19 cellular contexts compared by ENCODE assay signal in genomic region chr2:33068261-33068660, GRCh38.
DNase-seq lines count a peak whose midpoint lies in the region; TF ChIP-seq lines count a peak whose summit lies in the region.
"Had no signal": no experiment of that assay in that cellular context is flagged by ENCODE, and none has a peak within 500 bp of the region (broad histone marks: within the 10 kb centered on the region; RNA-seq: fewer than 3 reads in every experiment).

No MANE protein-coding gene starts in this region.

- H3K27ac ChIP-seq in mammary epithelial cell (ENCODE audit: insufficient read depth, low read depth, low read length) (peak overlapping the region; percentile 99), trophoblast cell (ENCODE audit: low read depth, low read length) (no peak overlapping the region)
- H3K27ac ChIP-seq: SK-N-MC, VCaP had no signal

- no peak overlapping the region for H3K4me3 ChIP-seq in AG10803 (ENCODE audit: low read length)
- no peak overlapping the region for H3K4me3 ChIP-seq in mammary epithelial cell (replicated peaks in 1 of 3; ENCODE audit: insufficient read depth in 1 of 3, low read depth in 2 of 3, low read length in 3 of 3)
- no peak overlapping the region for H3K4me3 ChIP-seq in trophoblast cell (ENCODE audit: low read depth, low read length)
- H3K4me3 ChIP-seq: SK-N-MC had no signal

- no peak overlapping the region for H3K14ac ChIP-seq in trophoblast cell (ENCODE audit: low read length)

- H2AFZ ChIP-seq in mammary epithelial cell (ENCODE audit: low read depth, low read length): no peak overlapping the region
- no peak overlapping the region for H2AFZ ChIP-seq in trophoblast cell (ENCODE audit: insufficient read depth, low read length, poor library complexity)

- no peak overlapping the region for H3K27ac Mint-ChIP-seq in activated T-cell treated with anti-CD3 and anti-CD28 coated beads, Interleukin-2, amount 50 U/mL, for 24 hours

- no peak for TF ChIP-seq CTCF in AG10803 (conservative IDR thresholded peaks at IDR 0.05; ENCODE audit: low read length)
- TF ChIP-seq CTCF in mammary epithelial cell (conservative IDR thresholded peaks at IDR 0.05 in 1 of 2, IDR thresholded peaks at IDR 0.05 in 1 of 2; ENCODE audit: extremely low read depth in 1 of 2, insufficient read depth in 1 of 2, low read depth in 1 of 2, low read length in 2 of 2): no peak

- no peak overlapping the region for H3K9ac ChIP-seq in mammary epithelial cell (ENCODE audit: insufficient read depth, low read length)
- no peak overlapping the region for H3K9ac ChIP-seq in trophoblast cell (ENCODE audit: low read length)

- no peak overlapping the region for H2BK5ac ChIP-seq in trophoblast cell (ENCODE audit: low read depth, low read length, poor library complexity)

- intact Hi-C loops in mammary epithelial cell (cut with micrococcal nuclease): no loop called here

- no peak overlapping the region for H2AK5ac ChIP-seq in trophoblast cell (ENCODE audit: low read length)

- peaks cover 16% of the 10 kb centered on the region for H3K4me1 Mint-ChIP-seq in activated T-cell treated with anti-CD3 and anti-CD28 coated beads, Interleukin-2, amount 50 U/mL, for 24 hours (ENCODE audit: low read depth)
- H3K4me1 Mint-ChIP-seq: neural crest cell had no signal

- H3K9me3 ChIP-seq in mammary epithelial cell (replicated peaks; ENCODE audit: insufficient read depth, low read length) (peaks cover 14% of the 10 kb centered on the region), trophoblast cell (ENCODE audit: insufficient read depth, low read depth, low read length) (no peaks in the 10 kb centered on the region)

- no peak overlapping the region for H3K4ac ChIP-seq in trophoblast cell (ENCODE audit: low read depth, low read length)

- peak; percentile 44 for DNase-seq in AG10803 (ENCODE audit: low read depth)
- DNase-seq in NCI-H226: peak; percentile 73
- peak; percentile 73 for DNase-seq in mammary epithelial cell
- DNase-seq in kidney glomerular epithelial cell (lab: John Stamatoyannopoulos, UW): peak; percentile 38
- no peak for DNase-seq in activated T-cell treated with anti-CD3 and anti-CD28 coated beads, Interleukin-2, amount 50 U/mL, for 24 hours
- DNase-seq in activated CD4-positive, CD25-positive, alpha-beta regulatory T cell (lab: John Stamatoyannopoulos, UW): no peak
- no peak for DNase-seq in trophoblast cell
- DNase-seq in cerebellar cortex (ENCODE audit: low spot score): no peak
- DNase-seq: activated effector memory CD4-positive, alpha-beta T cell treated with anti-CD3 and anti-CD28 coated beads, Interleukin-2, amount 50 U/mL, for 16 hours; Caco-2; effector CD4-positive, alpha-beta T cell; NCI-H1048; NCI-H345; right cardiac atrium; stimulated activated CD4-positive, alpha-beta T cell treated with anti-CD3 and anti-CD28 coated beads, Interleukin-4, amount 100 ng/mL, for 1 hour had no signal

- BruUV-seq in mammary epithelial cell (replicated peaks; lab: Mats Ljungman, UMichigan): no TSS peak

- H3K27me3 ChIP-seq in mammary epithelial cell (ENCODE audit: insufficient read depth, low read length): no peaks in the 10 kb centered on the region
- H3K27me3 ChIP-seq in trophoblast cell (ENCODE audit: insufficient read depth, low read length): no peaks in the 10 kb centered on the region

- in situ Hi-C loops in mammary epithelial cell (cut with MboI; ENCODE audit: low sequenced_read_pairs in 2 of 2): no loop called here

- H2BK12ac ChIP-seq in trophoblast cell (ENCODE audit: low read length): no peak overlapping the region

- WGBS in mammary epithelial cell (ENCODE audit: low coverage, missing lambda C conversion rate): 46% methylated on average over 2 of the region's 2 CpGs
- WGBS in trophoblast cell (ENCODE audit: extremely low coverage, insufficient coverage, insufficient read length): no CpG with 5 or more reads among the region's 2 CpGs

- H3K4me3 Mint-ChIP-seq in activated T-cell treated with anti-CD3 and anti-CD28 coated beads, Interleukin-2, amount 50 U/mL, for 24 hours: no peak overlapping the region
- H3K4me3 Mint-ChIP-seq: brain, neural crest cell had no signal

- CTCF ChIA-PET in mammary epithelial cell (lab: Charles Lee; ENCODE audit: low non-redundant PET): no interaction called here

- H3K27me3 Mint-ChIP-seq in activated T-cell treated with anti-CD3 and anti-CD28 coated beads, Interleukin-2, amount 50 U/mL, for 24 hours: peaks cover 28% of the 10 kb centered on the region
- H3K27me3 Mint-ChIP-seq: brain had no signal

- no peak overlapping the region for H4K8ac ChIP-seq in trophoblast cell (ENCODE audit: low read depth, low read length)

- H3K23ac ChIP-seq in trophoblast cell (ENCODE audit: low read length): no peak overlapping the region

- no peaks in the 10 kb centered on the region for H3K79me2 ChIP-seq in mammary epithelial cell (ENCODE audit: insufficient read depth, low read length)
- no peaks in the 10 kb centered on the region for H3K79me2 ChIP-seq in trophoblast cell (ENCODE audit: control insufficient read depth, insufficient read depth, low read length, poor library complexity)

- H2BK120ac ChIP-seq in trophoblast cell (ENCODE audit: insufficient read depth, low read length, poor library complexity): no peak overlapping the region

- H3K36me3 ChIP-seq in mammary epithelial cell (ENCODE audit: insufficient read depth, low read length) (no peaks in the 10 kb centered on the region), trophoblast cell (ENCODE audit: control insufficient read depth in 1 of 2, insufficient read depth in 2 of 2, low read length in 2 of 2) (no peaks in the 10 kb centered on the region)

- H3K9me3 Mint-ChIP-seq in activated T-cell treated with anti-CD3 and anti-CD28 coated beads, Interleukin-2, amount 50 U/mL, for 24 hours: no peaks in the 10 kb centered on the region
- H3K9me3 Mint-ChIP-seq: neural crest cell had no signal

- peaks cover 11% of the 10 kb centered on the region for H3K79me1 ChIP-seq in trophoblast cell (ENCODE audit: low read length)

- H4K91ac ChIP-seq in trophoblast cell (ENCODE audit: low read depth, low read length): no peak overlapping the region

- H3K18ac ChIP-seq in trophoblast cell (ENCODE audit: low read length): no peak overlapping the region

- peak overlapping the region; percentile 21 for H3K4me2 ChIP-seq in mammary epithelial cell (ENCODE audit: insufficient read depth, low read depth, low read length)
- no peak overlapping the region for H3K4me2 ChIP-seq in trophoblast cell (ENCODE audit: low read length)

- H3K4me1 ChIP-seq in mammary epithelial cell (ENCODE audit: insufficient read depth, low read length): peaks cover 43% of the 10 kb centered on the region
- H3K4me1 ChIP-seq in trophoblast cell (ENCODE audit: control insufficient read depth in 1 of 2, insufficient read depth in 2 of 2, low read length in 2 of 2): peaks cover 9 to 14% of the 10 kb centered on the region in 2 experiments
- H3K4me1 ChIP-seq: Caco-2 had no signal

- no peak overlapping the region for H4K12ac ChIP-seq in trophoblast cell (ENCODE audit: low read depth, low read length)

- H3K36me3 Mint-ChIP-seq in activated T-cell treated with anti-CD3 and anti-CD28 coated beads, Interleukin-2, amount 50 U/mL, for 24 hours (ENCODE audit: low read depth): no peaks in the 10 kb centered on the region

- dilution Hi-C loops in mammary epithelial cell (cut with HindIII; ENCODE audit: low sequenced_read_pairs): no loop called here

- H4K20me1 ChIP-seq in mammary epithelial cell (ENCODE audit: insufficient read depth, low read length): no peaks in the 10 kb centered on the region

Comparison
In these comparisons a context has a peak if more than half of its experiments do, and no peak if none do; other contexts are left out.
1. DNase-seq: peak in AG10803 (single experiment), NCI-H226 (single experiment), mammary epithelial cell (single experiment) and kidney glomerular epithelial cell (single experiment); none in activated T-cell treated with anti-CD3 and anti-CD28 coated beads, Interleukin-2, amount 50 U/mL, for 24 hours (single experiment), activated CD4-positive, CD25-positive, alpha-beta regulatory T cell (0 of 4), trophoblast cell (0 of 2) and cerebellar cortex (single experiment).